ENCODE assay signal across 1 cellular context in the genomic region with DNA sequence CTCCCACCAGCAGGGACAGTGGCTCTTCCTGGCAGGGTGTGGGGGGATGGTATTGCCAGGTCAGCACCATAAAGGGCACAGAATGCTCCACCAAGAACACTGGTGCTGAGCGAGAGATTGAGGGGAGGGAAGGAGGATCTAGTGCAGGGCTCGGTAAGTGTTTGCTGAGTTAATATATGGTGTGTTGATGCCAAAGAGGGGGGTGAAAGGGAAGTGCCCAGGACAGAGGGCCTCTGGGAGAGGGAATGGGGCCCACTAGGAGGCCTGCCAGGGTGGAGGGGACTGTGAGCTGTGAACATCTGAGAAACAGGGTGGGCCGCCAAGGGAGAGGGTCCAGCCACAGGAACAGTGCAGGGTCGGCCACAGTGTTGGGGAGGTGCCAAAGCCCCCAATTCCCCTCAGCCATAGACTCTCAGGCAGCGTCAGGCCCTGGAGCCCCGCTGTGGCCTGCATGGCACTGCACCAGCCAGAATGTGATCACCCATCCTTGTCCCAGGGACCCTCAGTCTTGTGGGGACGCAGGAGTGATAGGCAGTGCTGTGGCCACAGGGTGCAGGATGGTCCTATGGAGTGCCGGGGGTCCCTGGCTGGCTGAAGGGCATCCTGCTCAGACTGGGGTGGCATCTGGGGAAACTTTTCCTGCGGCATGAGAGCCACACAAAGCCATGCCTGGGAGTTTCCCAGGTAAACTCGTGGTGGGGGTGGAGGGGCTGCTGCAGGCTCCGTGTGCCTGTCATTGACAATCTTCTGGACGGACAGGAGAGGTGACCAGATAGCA.
TF ChIP-seq lines count a peak whose summit lies in the region.

No MANE protein-coding gene starts in this region.

TF ChIP-seq in H1, 55 proteins besides CTCF, POLR2A, EP300 and RAD21:
- TF ChIP-seq PHF8 (conservative IDR thresholded peaks at IDR 0.05; ENCODE audit: low read depth, low read length) (no peak), SP2 (IDR thresholded peaks at IDR 0.05; ENCODE audit: low read length) (no peak), SUZ12 (IDR thresholded peaks at IDR 0.05; ENCODE audit: low read length) (no peak), BRCA1 (IDR thresholded peaks at IDR 0.05; ENCODE audit: low read depth, low read length) (no peak), HDAC2 (IDR thresholded peaks at IDR 0.05; ENCODE audit: borderline replicate concordance in 1 of 2, low read depth in 2 of 2, low read length in 2 of 2) (no peak)
- TF ChIP-seq, protein P1, sequence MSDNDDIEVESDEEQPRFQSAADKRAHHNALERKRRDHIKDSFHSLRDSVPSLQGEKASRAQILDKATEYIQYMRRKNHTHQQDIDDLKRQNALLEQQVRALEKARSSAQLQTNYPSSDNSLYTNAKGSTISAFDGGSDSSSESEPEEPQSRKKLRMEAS (IDR thresholded peaks at IDR 0.05) = no peak
TF ChIP-seq in H1: peak in this region for 0.
